Comparison of ENCODE assay signal across 1 cellular context in genomic region chr17:78250891-78251772, GRCh38.
TF ChIP-seq lines count a peak whose summit lies in the region.

No MANE protein-coding gene starts in this region.

TF ChIP-seq in K562, 482 proteins besides CTCF, POLR2A, EP300 and RAD21 (continued from another document and continues in another):
- peak; percentile 89 for TF ChIP-seq TFAP4 (CRISPR knock-in tag; IDR thresholded peaks at IDR 0.05; ENCODE audit: borderline replicate concordance)
- no peak for TF ChIP-seq SMARCB1 (IDR thresholded peaks at IDR 0.05; ENCODE audit: insufficient read length, low read depth)
- no peak for TF ChIP-seq FOXO4 (CRISPR knock-in tag; IDR thresholded peaks at IDR 0.05)
- TF ChIP-seq NCOA2 (IDR thresholded peaks at IDR 0.05; ENCODE audit: partially characterized antibody in 2 of 2), result no peak
- TF ChIP-seq PHB (CRISPR knock-in tag; IDR thresholded peaks at IDR 0.05), result peak; percentile 91
- no peak for TF ChIP-seq POLR2B (IDR thresholded peaks at IDR 0.05; ENCODE audit: low read depth, partially characterized antibody)
- TF ChIP-seq ZNF224 (CRISPR knock-in tag; IDR thresholded peaks at IDR 0.05), result no peak
- TF ChIP-seq CCNT2 (IDR thresholded peaks at IDR 0.05; ENCODE audit: borderline replicate concordance, extremely low read depth, insufficient read length, low read depth, low read length), result no peak
- no peak for TF ChIP-seq THRB (CRISPR knock-in tag; conservative IDR thresholded peaks at IDR 0.05)
- no peak for TF ChIP-seq ZNF165 (CRISPR knock-in tag; IDR thresholded peaks at IDR 0.05; ENCODE audit: borderline replicate concordance)
- no peak for TF ChIP-seq ZNF140 (CRISPR knock-in tag; IDR thresholded peaks at IDR 0.05)
- no peak for TF ChIP-seq ZEB2 (IDR thresholded peaks at IDR 0.05)
- peak; percentile 30; the same call in 1 of the 2 replicates for TF ChIP-seq BHLHE40 (IDR thresholded peaks at IDR 0.05; ENCODE audit: low read length)
- TF ChIP-seq CCAR2 (IDR thresholded peaks at IDR 0.05; ENCODE audit: low read depth, low read length), result no peak
- TF ChIP-seq CGGBP1 (CRISPR knock-in tag; IDR thresholded peaks at IDR 0.05), result no peak
- TF ChIP-seq SP1 (CRISPR knock-in tag; IDR thresholded peaks at IDR 0.05), result peak; percentile 84
- TF ChIP-seq ZNF24 (IDR thresholded peaks at IDR 0.05), result peak; percentile 68; the same call in 1 of the 2 replicates
- peak; percentile 19 for TF ChIP-seq ZFP36 (IDR thresholded peaks at IDR 0.05; ENCODE audit: low read depth, low read length, partially characterized antibody)
- no peak for TF ChIP-seq PHTF2 (CRISPR knock-in tag; IDR thresholded peaks at IDR 0.05)
- TF ChIP-seq ZNF407 (IDR thresholded peaks at IDR 0.05; ENCODE audit: low read depth), result no peak
- TF ChIP-seq ID3 (CRISPR knock-in tag; IDR thresholded peaks at IDR 0.05), result no peak
- TF ChIP-seq ID3 (tag; IDR thresholded peaks at IDR 0.05), result peak; percentile 48; the same call in 1 of the 2 replicates
- TF ChIP-seq ZSCAN29 (IDR thresholded peaks at IDR 0.05), result no peak
- no peak for TF ChIP-seq ZFP30 (CRISPR knock-in tag; IDR thresholded peaks at IDR 0.05; ENCODE audit: borderline replicate concordance)
- 0 out of 2 replicates have a peak, but pooled peaks have one; percentile 35 for TF ChIP-seq MXI1 (IDR thresholded peaks at IDR 0.05; ENCODE audit: low read depth, low read length)
- no peak for TF ChIP-seq HEY1 (CRISPR knock-in tag; IDR thresholded peaks at IDR 0.05; ENCODE audit: borderline replicate concordance)
- no peak for TF ChIP-seq ZBTB40 (IDR thresholded peaks at IDR 0.05)
- TF ChIP-seq ZBTB40 (CRISPR knock-in tag; IDR thresholded peaks at IDR 0.05), result no peak
- TF ChIP-seq MAFG (tag; conservative IDR thresholded peaks at IDR 0.05), result no peak
- peak; percentile 56 to 63; a peak in 2 of 4 replicates for TF ChIP-seq TBL1XR1 (IDR thresholded peaks at IDR 0.05; ENCODE audit: low read length in 2 of 2)
- TF ChIP-seq, protein P1, sequence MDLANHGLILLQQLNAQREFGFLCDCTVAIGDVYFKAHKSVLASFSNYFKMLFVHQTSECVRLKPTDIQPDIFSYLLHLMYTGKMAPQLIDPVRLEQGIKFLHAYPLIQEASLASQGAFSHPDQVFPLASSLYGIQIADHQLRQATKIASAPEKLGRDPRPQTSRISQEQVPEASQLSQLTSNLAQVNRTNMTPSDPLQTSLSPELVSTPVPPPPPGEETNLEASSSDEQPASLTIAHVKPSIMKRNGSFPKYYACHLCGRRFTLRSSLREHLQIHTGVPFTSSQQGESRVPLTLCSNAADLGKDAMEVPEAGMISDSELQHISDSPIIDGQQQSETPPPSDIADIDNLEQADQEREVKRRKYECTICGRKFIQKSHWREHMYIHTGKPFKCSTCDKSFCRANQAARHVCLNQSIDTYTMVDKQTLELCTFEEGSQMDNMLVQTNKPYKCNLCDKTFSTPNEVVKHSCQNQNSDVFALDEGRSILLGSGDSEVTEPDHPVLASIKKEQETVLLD (IDR thresholded peaks at IDR 0.05), result no peak
- no peak for TF ChIP-seq RBM39 (optimal IDR thresholded peaks at IDR 0.05; ENCODE audit: low read depth, low read length)
- peak; percentile 63; the same call in 1 of the 2 replicates for TF ChIP-seq ETV5 (CRISPR knock-in tag; IDR thresholded peaks at IDR 0.05; ENCODE audit: low read depth)
- no peak for TF ChIP-seq IRF9 (tag; IDR thresholded peaks at IDR 0.05)
- no peak for TF ChIP-seq CAMTA2 (CRISPR knock-in tag; conservative IDR thresholded peaks at IDR 0.05)
- TF ChIP-seq FOXJ2 (tag; IDR thresholded peaks at IDR 0.05), result no peak
